28 cellular contexts compared by ENCODE assay signal in the genomic region with DNA sequence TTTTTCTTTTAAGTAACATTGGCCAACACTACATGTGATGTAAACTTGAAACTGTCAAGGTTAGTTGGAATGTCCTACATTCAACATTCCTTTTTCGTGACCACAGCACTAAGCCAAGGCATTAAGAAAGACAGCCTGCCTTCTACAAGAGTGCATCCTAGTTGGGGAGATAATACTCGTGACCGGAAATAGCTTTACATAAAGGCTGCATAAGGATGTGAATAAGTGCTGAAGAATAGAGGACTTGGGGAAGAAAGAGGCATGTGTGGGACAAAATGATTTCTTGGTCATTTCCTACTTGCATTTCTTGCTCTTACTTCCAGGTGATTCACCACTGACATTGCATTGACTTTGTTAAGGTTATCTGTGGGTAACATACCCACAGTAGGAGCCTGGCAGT.
"Had no signal": no experiment of that assay in that cellular context is flagged by ENCODE, and none has a peak within 500 bp of the region (broad histone marks: within the 10 kb centered on the region; RNA-seq: fewer than 3 reads in every experiment).

No MANE protein-coding gene starts in this region.

- DNase-seq: activated CD4-positive, alpha-beta memory T cell treated with anti-CD3 and anti-CD28 coated beads, Interleukin-2, amount 10 ng/mL, durations not matched to agents 7 days and 5 days; activated CD4-positive, alpha-beta T cell treated with anti-CD3 and anti-CD28 coated beads for 1 hour; activated CD4-positive, alpha-beta T cell treated with anti-CD3 and anti-CD28 coated beads, Interleukin-2, amount 10 ng/mL, durations not matched to agents 7 days and 5 days; activated CD8-positive, alpha-beta memory T cell treated with anti-CD3 and anti-CD28 coated beads, Interleukin-2, amount 50 U/mL, for 48 hours; activated gamma-delta T cell; activated naive CD4-positive, alpha-beta T cell treated with anti-CD3 and anti-CD28 coated beads, Interleukin-2, amount 10 ng/mL, durations not matched to agents 7 days and 5 days; activated naive CD8-positive, alpha-beta T cell treated with anti-CD3 and anti-CD28 coated beads, Interleukin-2, amount 10 ng/mL, durations not matched to agents 7 days and 5 days; activated T-cell treated with anti-CD3 and anti-CD28 coated beads, Interleukin-2, amount 50 U/mL, for 24 hours; amniotic stem cell; brain microvascular endothelial cell; caudate nucleus; gastrocnemius medialis; glutamatergic neuron; left cardiac atrium; left ventricle myocardium superior; naive B cell; nephron progenitor cell; right lobe of liver; small intestine; stimulated activated CD4-positive, alpha-beta T cell treated with anti-CD3 and anti-CD28 coated beads, Interleukin-4, amount 100 ng/mL, for 4 hours; stimulated activated naive B cell treated with anti-CD40 and anti-IgM and Interleukin-4, amounts not matched to agents 10 μg/mL and 1 μg/mL and 100 μg/mL, for 72 hours; stomach; T-helper 2 cell; thyroid gland; upper lobe of left lung had no signal

- H3K4me3 ChIP-seq: gastrocnemius medialis, right lobe of liver, stomach, thyroid gland, upper lobe of left lung had no signal

- H3K9me3 ChIP-seq: gastrocnemius medialis, neutrophil, right lobe of liver, stomach, thyroid gland, upper lobe of left lung had no signal

- H3K4me1 ChIP-seq: gastrocnemius medialis, stomach, thyroid gland, upper lobe of left lung had no signal

- ATAC-seq: esophagus mucosa; gastrocnemius medialis; left cardiac atrium; left ventricle myocardium superior; right lobe of liver; stimulated activated naive B cell treated with anti-CD40 and anti-IgM and Interleukin-4, amounts not matched to agents 10 μg/mL and 1 μg/mL and 100 μg/mL, for 72 hours; WTC11 had no signal

- H3K27ac ChIP-seq: brain microvascular endothelial cell, gastrocnemius medialis, neutrophil, right lobe of liver, stomach, thyroid gland, upper lobe of left lung had no signal

- H3K27me3 ChIP-seq: brain microvascular endothelial cell, gastrocnemius medialis, neutrophil, right lobe of liver, stomach, thyroid gland, upper lobe of left lung had no signal

- H3K36me3 ChIP-seq: brain microvascular endothelial cell, gastrocnemius medialis, neutrophil, right lobe of liver, stomach, thyroid gland, upper lobe of left lung had no signal
